ENCODE assay signal across 10 cellular contexts in the genomic region with DNA sequence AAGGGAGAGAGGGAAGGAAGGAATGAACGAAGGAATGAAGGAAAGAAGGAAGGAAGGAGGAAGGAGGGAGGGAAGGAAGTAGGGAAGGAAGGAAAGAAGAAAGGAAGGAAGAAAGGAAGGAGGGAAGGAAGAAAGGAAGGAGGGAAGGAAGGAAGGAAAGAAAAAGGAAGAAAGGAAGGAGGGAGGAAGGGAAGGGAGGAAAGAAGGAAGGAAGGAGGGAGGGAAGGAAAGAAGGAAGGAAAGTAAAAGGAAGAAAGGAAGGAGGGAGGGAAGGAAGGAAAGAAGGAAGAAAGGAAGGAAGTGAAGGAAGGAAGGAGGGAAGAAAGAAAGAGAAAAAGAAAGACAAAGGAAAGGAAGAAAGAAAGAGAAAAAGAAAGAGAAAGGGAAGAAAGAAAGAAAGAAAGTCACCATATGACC.
"Had no signal": no experiment of that assay in that cellular context is flagged by ENCODE, and none has a peak within 500 bp of the region (broad histone marks: within the 10 kb centered on the region; RNA-seq: fewer than 3 reads in every experiment).

No MANE protein-coding gene starts in this region.

- H2AFZ ChIP-seq: GM23248 had no signal

- H3K36me3 ChIP-seq: HAP-1 had no signal

- H3K4me3 ChIP-seq: GM23248, HAP-1 had no signal

- DNase-seq: GM23248, GOT3, H7, IMR-90, Karpas-422, KBM-7 had no signal

- H3K4me2 ChIP-seq: KMS-11 had no signal

- H3K4me1 ChIP-seq: HAP-1 had no signal

- ATAC-seq: HCT116 had no signal

- H3K9ac ChIP-seq: GM23248, KMS-11 had no signal

- H3K9me3 ChIP-seq: HAP-1 had no signal

- H3K27ac ChIP-seq: GM23248, HL-60, KMS-11 had no signal
